8 cellular contexts compared by ENCODE assay signal in the genomic region with DNA sequence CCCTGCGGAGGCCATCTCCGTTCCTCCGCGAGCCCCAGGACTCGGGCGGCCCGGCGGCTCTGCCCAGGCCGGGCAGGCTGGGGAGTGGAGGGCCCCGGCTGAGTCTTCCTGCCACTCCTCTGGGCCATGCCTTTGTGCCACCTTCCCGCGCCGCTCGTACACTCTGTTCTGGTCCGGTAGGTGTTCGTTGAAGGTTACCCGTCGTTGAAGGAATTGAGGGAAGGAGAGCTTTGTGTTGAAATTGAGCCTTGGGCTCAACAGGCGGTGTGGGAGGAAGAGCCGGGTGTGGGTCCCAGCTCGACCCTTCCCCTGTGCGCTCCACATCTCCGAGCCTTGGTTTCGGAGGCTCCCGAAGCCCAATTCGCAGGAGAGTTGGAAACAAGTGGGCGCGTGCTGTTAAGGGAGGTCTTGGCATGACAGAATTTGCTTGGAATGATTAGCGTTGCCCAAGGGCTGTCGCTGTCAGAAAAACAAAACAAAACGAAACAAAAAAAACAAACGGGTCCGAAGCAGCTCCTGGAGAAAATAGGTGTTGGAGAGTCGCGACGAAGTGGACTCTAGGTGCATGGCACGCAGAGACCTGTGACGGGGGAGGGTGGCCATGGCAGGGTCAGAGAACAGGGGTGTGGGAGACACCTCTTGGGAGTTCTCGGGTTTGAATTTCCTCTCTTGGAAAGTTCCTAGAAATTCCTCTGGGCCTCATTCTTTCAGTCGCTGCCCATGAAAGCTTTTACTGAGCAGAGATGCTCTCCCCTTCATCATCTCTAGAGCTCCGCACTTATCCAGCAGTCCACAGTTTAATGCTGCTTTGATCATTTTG. TPM values are rescaled to one million over a fixed set of nuclear protein-coding genes. Genes with fewer than 3 reads are reported as not detected.
DNase-seq lines count a peak whose midpoint lies in the region; ATAC-seq, FAIRE-seq and TF ChIP-seq lines count a peak whose summit lies in the region.

No MANE protein-coding gene starts in this region.

- peak; percentile 22 for ATAC-seq in CD4-positive, alpha-beta T cell (ENCODE audit: poor library complexity)
- ATAC-seq in GM19463 (IDR thresholded peaks at IDR 0.05; ENCODE audit: unreplicated experiment): peak; percentile 9
- peak; percentile 17 for ATAC-seq in HG03521 (IDR thresholded peaks at IDR 0.05; ENCODE audit: unreplicated experiment)

- intact Hi-C loops in CD4-positive, alpha-beta T cell (cut with DNase I, micrococcal nuclease): loop anchor here in 1 of 2 experiments (2.0 to 10.0 kb wide), 9 partner anchors 35 to 1311 kb away; partner anchors contain the start of genes FAM168B, IMP4, MZT2B and PLEKHB2

- H3K79me2 ChIP-seq in astrocyte (ENCODE audit: insufficient read depth, low read length): peaks cover 81% of the 10 kb centered on the region

- H2AFZ ChIP-seq in astrocyte (ENCODE audit: low read depth, low read length): peak overlapping the region; percentile 97

- H3K4me3 ChIP-seq in astrocyte (ENCODE audit: insufficient read depth, low read depth, low read length) (peak overlapping the region; percentile 89), kidney epithelial cell (ENCODE audit: low read depth, low read length) (peak overlapping the region; percentile 97), subcutaneous abdominal adipose tissue (ENCODE audit: low read depth in 1 of 5, low read length in 5 of 5) (peak overlapping the region; percentile 87 to 95 (median 90))

- no peak for TF ChIP-seq POLR2A in H54 (IDR thresholded peaks at IDR 0.05; ENCODE audit: low read depth, low read length)

- FAIRE-seq in astrocyte (lab: Jason Lieb, UNC) (no peak), H54 (lab: Jason Lieb, UNC) (no peak)

- H3K9me3 Mint-ChIP-seq in CD4-positive, alpha-beta T cell: no peaks in the 10 kb centered on the region
- no peaks in the 10 kb centered on the region for H3K9me3 Mint-ChIP-seq in astrocyte (ENCODE audit: unreplicated experiment)

- peak overlapping the region; percentile 98 for H3K4me2 ChIP-seq in astrocyte (ENCODE audit: low read length)

- H3K4me1 ChIP-seq in astrocyte (ENCODE audit: insufficient read depth, low read length) (peaks cover 12% of the 10 kb centered on the region), subcutaneous abdominal adipose tissue (ENCODE audit: control insufficient read depth in 5 of 5, insufficient read depth in 5 of 5, low read length in 5 of 5) (peaks cover 0 to 32% (median 19%) of the 10 kb centered on the region in 5 donors)

- H3K9me3 ChIP-seq in CD4-positive, alpha-beta T cell (ENCODE audit: control insufficient read depth, low read length): no peaks in the 10 kb centered on the region
- H3K9me3 ChIP-seq in astrocyte (ENCODE audit: insufficient read depth, low read depth, low read length) (no peaks in the 10 kb centered on the region), subcutaneous abdominal adipose tissue (ENCODE audit: control insufficient read depth in 5 of 5, low read length in 5 of 5) (no peaks in the 10 kb centered on the region)

- peak overlapping the region; percentile 94 for H3K27ac ChIP-seq in CD4-positive, alpha-beta T cell (ENCODE audit: low read depth, low read length)
- H3K27ac ChIP-seq in astrocyte (ENCODE audit: low read depth, low read length) (peak overlapping the region; percentile 86), subcutaneous abdominal adipose tissue (ENCODE audit: low read depth, low read length) (peak overlapping the region; percentile 72)

- no peaks in the 10 kb centered on the region for H3K27me3 Mint-ChIP-seq in CD4-positive, alpha-beta T cell
- H3K27me3 Mint-ChIP-seq in astrocyte (ENCODE audit: low read depth, unreplicated experiment): no peaks in the 10 kb centered on the region

- H3K27ac Mint-ChIP-seq in CD4-positive, alpha-beta T cell: peak overlapping the region; percentile 98
- peak overlapping the region; percentile 97 for H3K27ac Mint-ChIP-seq in astrocyte (ENCODE audit: unreplicated experiment)

- H3K9ac ChIP-seq in astrocyte (ENCODE audit: low read length): peak overlapping the region; percentile 93
- H3K9ac ChIP-seq in subcutaneous abdominal adipose tissue (ENCODE audit: low read length in 5 of 5): peak overlapping the region; percentile 73 to 94 (median 91)

- H3K4me1 Mint-ChIP-seq in CD4-positive, alpha-beta T cell (ENCODE audit: low read depth): peaks cover 30% of the 10 kb centered on the region
- peaks cover 11% of the 10 kb centered on the region for H3K4me1 Mint-ChIP-seq in astrocyte (ENCODE audit: low read depth, unreplicated experiment)

- peaks cover 30% of the 10 kb centered on the region for H4K20me1 ChIP-seq in astrocyte (ENCODE audit: insufficient read depth, low read length)

- peak overlapping the region; percentile 98 for H3K4me3 Mint-ChIP-seq in CD4-positive, alpha-beta T cell
- peak overlapping the region; percentile 99 for H3K4me3 Mint-ChIP-seq in astrocyte (ENCODE audit: unreplicated experiment)

- CTCF ChIA-PET in CD4-positive, alpha-beta T cell (lab: Charles Lee): interaction anchor here (0.8 to 1.8 kb wide), 7 partner anchors 11 to 1311 kb away, joined by 3 to 8 read pairs (median 5); partner anchors contain the start of genes CCDC74A, MZT2B, PLEKHB2 and SMPD4

- TF ChIP-seq CTCF in CD4-positive, alpha-beta T cell (IDR thresholded peaks at IDR 0.05): no peak
- TF ChIP-seq CTCF in astrocyte (IDR thresholded peaks at IDR 0.05; ENCODE audit: insufficient read depth, low read depth, low read length) (no peak), kidney epithelial cell (IDR thresholded peaks at IDR 0.05; ENCODE audit: insufficient read depth, low read length, poor library complexity, severe bottlenecking) (no peak)

- H3K27me3 ChIP-seq in CD4-positive, alpha-beta T cell (ENCODE audit: control insufficient read depth, insufficient read depth, low read length): no peaks in the 10 kb centered on the region
- H3K27me3 ChIP-seq in astrocyte (ENCODE audit: insufficient read depth, low read length) (no peaks in the 10 kb centered on the region), kidney epithelial cell (ENCODE audit: control insufficient read depth, insufficient read depth, low read length) (no peaks in the 10 kb centered on the region), subcutaneous abdominal adipose tissue (ENCODE audit: control insufficient read depth in 5 of 5, insufficient read depth in 4 of 5, low read length in 5 of 5) (no peaks in the 10 kb centered on the region)

- POLR2A ChIA-PET in CD4-positive, alpha-beta T cell (lab: Charles Lee): interaction anchor here (1.0 to 2.5 kb wide), 6 partner anchors 9 to 1312 kb away, joined by 4 to 19 read pairs (median 8); partner anchors contain the start of genes CCDC74A, FAM168B, IMP4 and SMPD4

- no peak for DNase-seq in CD4-positive, alpha-beta T cell
- DNase-seq in astrocyte (ENCODE audit: low read depth) (no peak), kidney epithelial cell (ENCODE audit: low read depth) (no peak), H54 (ENCODE audit: insufficient read length, low spot score) (no peak), iPS-NIHi11 (ENCODE audit: low spot score) (no peak)

- peaks cover 38% of the 10 kb centered on the region for H3K36me3 Mint-ChIP-seq in CD4-positive, alpha-beta T cell (ENCODE audit: low read depth)
- H3K36me3 Mint-ChIP-seq in astrocyte (ENCODE audit: low read depth, unreplicated experiment): no peaks in the 10 kb centered on the region

- H3K36me3 ChIP-seq in astrocyte (ENCODE audit: insufficient read depth, low read length): no peaks in the 10 kb centered on the region
- no peaks in the 10 kb centered on the region for H3K36me3 ChIP-seq in kidney epithelial cell (ENCODE audit: control insufficient read depth, insufficient read depth, low read length)
- H3K36me3 ChIP-seq in subcutaneous abdominal adipose tissue (ENCODE audit: control insufficient read depth in 5 of 5, insufficient read depth in 5 of 5, low read length in 5 of 5): peaks cover 3 to 12% (median 5%) of the 10 kb centered on the region in 5 donors

RNA-seq across cellular contexts. Expression of gene MZT2A, which starts 1.2 kb away (rescaled TPM):
- total RNA-seq in CD4-positive, alpha-beta T cell: 10 to 100 TPM; 55.3 to 58.7 TPM
- 97.1 and 105 TPM in 2 replicates for total RNA-seq in astrocyte
- total RNA-seq in kidney epithelial cell: 257 and 285 TPM in 2 replicates

RNA-seq across cellular contexts. Expression of gene TUBA3D, which starts 17.5 kb away (rescaled TPM):
- total RNA-seq in CD4-positive, alpha-beta T cell: not detected
- total RNA-seq in astrocyte (not detected in 2 replicates), kidney epithelial cell (not detected in 2 replicates)

RNA-seq across cellular contexts. Expression of gene CCDC74A, which starts 34.3 kb away (rescaled TPM):
- under 1 TPM; 0.50 to 0.60 TPM for total RNA-seq in CD4-positive, alpha-beta T cell
- 6.5 and 7.2 TPM in 2 replicates for total RNA-seq in astrocyte
- 24.2 and 33.3 TPM in 2 replicates for total RNA-seq in kidney epithelial cell
